19 cellular contexts compared by ENCODE assay signal in the genomic region with DNA sequence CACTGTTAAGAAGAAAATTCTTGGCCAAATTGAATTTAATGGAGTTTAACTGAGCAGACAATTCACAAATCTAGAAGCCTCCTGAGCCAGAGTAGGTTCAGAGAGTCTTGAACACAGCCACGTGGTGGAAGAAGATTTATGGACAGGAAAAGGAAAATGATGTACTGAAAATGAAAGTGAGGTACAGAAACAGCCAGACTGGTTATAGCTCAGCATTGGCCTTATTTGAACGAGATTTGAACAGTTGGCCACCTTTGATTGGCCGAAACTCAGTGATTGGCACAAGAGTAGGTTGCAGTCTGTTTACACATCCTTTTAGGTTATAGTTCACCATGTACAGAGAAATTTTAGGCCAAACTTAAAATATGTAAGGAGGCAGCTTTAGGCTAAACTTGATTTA. TPM values are rescaled to one million over a fixed set of nuclear protein-coding genes. Genes with fewer than 3 reads are reported as not detected.
DNase-seq lines count a peak whose midpoint lies in the region; ATAC-seq, FAIRE-seq and TF ChIP-seq lines count a peak whose summit lies in the region.
"Had no signal": no experiment of that assay in that cellular context is flagged by ENCODE, and none has a peak within 500 bp of the region (broad histone marks: within the 10 kb centered on the region; RNA-seq: fewer than 3 reads in every experiment).

No MANE protein-coding gene starts in this region.

- no peaks in the 10 kb centered on the region for H3K9me2 ChIP-seq in PC-3 (replicated peaks; ENCODE audit: low read length)

- peak; percentile 52 for DNase-seq in activated CD4-positive, alpha-beta T cell treated with anti-CD3 and anti-CD28 coated beads for 36 hours
- no peak for DNase-seq in activated CD4-positive, alpha-beta T cell treated with anti-CD3 and anti-CD28 coated beads, Interleukin-2, amount 50 U/mL, for 4 hours
- DNase-seq in GM18507 (ENCODE audit: extremely low spot score, insufficient read length, low read depth) (no peak), islet precursor cell (peak; percentile 7), PC-3 (no peak), cerebellar nuclear complex (lab: John Stamatoyannopoulos, UW) (no peak), RPMI8226 (no peak)
- DNase-seq in activated CD4-positive, alpha-beta memory T cell treated with anti-CD3 and anti-CD28 coated beads for 36 hours, result peak; percentile 62
- DNase-seq: activated effector memory CD4-positive, alpha-beta T cell treated with Interleukin-2 at 50 U/mL for 16 hours; body of pancreas; dermis blood vessel endothelial cell; glutamatergic neuron; NCI-H2107; right lobe of liver; SW 1271 had no signal

- no peak overlapping the region for H3K4me2 ChIP-seq in PC-3 (ENCODE audit: low read length)

- H3K9me3 ChIP-seq in PC-3 (ENCODE audit: low read length), result no peaks in the 10 kb centered on the region
- H3K9me3 ChIP-seq: body of pancreas, right lobe of liver had no signal

- peaks cover 94% of the 10 kb centered on the region for H3K36me3 Mint-ChIP-seq in activated CD4-positive, alpha-beta T cell treated with anti-CD3 and anti-CD28 coated beads for 36 hours (ENCODE audit: low read depth)
- peaks cover 87% of the 10 kb centered on the region for H3K36me3 Mint-ChIP-seq in activated CD4-positive, alpha-beta memory T cell treated with anti-CD3 and anti-CD28 coated beads for 36 hours

- H3K9ac ChIP-seq in PC-3 (ENCODE audit: low read length), result no peak overlapping the region

- BruUV-seq in PC-3 (replicated peaks; lab: Mats Ljungman, UMichigan), result no TSS peak

- ATAC-seq in activated CD4-positive, alpha-beta T cell treated with anti-CD3 and anti-CD28 coated beads for 36 hours, result peak; percentile 72
- no peak for ATAC-seq in PC-3
- ATAC-seq: body of pancreas, esophagus mucosa, HepG2, right lobe of liver had no signal

- H3F3A ChIP-seq in PC-3 (ENCODE audit: low read length, unreplicated experiment), result no peaks in the 10 kb centered on the region

- H4K20me1 ChIP-seq in PC-3 (ENCODE audit: low read length), result no peaks in the 10 kb centered on the region

- H3K27ac ChIP-seq in PC-3 (ENCODE audit: low read length), result no peak overlapping the region
- H3K27ac ChIP-seq: body of pancreas, right lobe of liver had no signal

- FAIRE-seq in GM18507 (lab: Jason Lieb, UNC), result peak; percentile 84
- FAIRE-seq: HepG2, keratinocyte had no signal

- no peaks in the 10 kb centered on the region; the same call in 1 of the 2 replicates for H3K36me3 ChIP-seq in PC-3 (ENCODE audit: low read depth, low read length)
- H3K36me3 ChIP-seq: HAP-1, right lobe of liver had no signal

- H3K27me3 ChIP-seq in PC-3 (ENCODE audit: low read length), result no peaks in the 10 kb centered on the region
- H3K27me3 ChIP-seq: body of pancreas, right lobe of liver had no signal

- peaks cover 7% of the 10 kb centered on the region; the same call in 1 of the 2 replicates for H3K4me1 ChIP-seq in PC-3 (ENCODE audit: insufficient read depth, low read length)
- H3K4me1 ChIP-seq: body of pancreas, HAP-1 had no signal

- POLR2A ChIA-PET in activated CD4-positive, alpha-beta T cell treated with anti-CD3 and anti-CD28 coated beads for 36 hours (lab: Charles Lee), result interaction anchor here (2.7 kb wide), 1 partner anchor 10 kb away, joined by 16 read pairs; a partner anchor contains a TSS
- POLR2A ChIA-PET in activated CD4-positive, alpha-beta memory T cell treated with anti-CD3 and anti-CD28 coated beads for 36 hours (lab: Charles Lee), result interaction anchor here (1.4 to 4.8 kb wide), 2 partner anchors 10 to 81 kb away, joined by 5 to 43 read pairs; a partner anchor contains a TSS
- POLR2A ChIA-PET in PC-3 (lab: Charles Lee; ENCODE audit: unreplicated experiment), result no interaction called here

- peak overlapping the region; percentile 84 for H3K27ac Mint-ChIP-seq in activated CD4-positive, alpha-beta T cell treated with anti-CD3 and anti-CD28 coated beads for 36 hours
- peak overlapping the region; percentile 84 for H3K27ac Mint-ChIP-seq in activated CD4-positive, alpha-beta memory T cell treated with anti-CD3 and anti-CD28 coated beads for 36 hours

- no peaks in the 10 kb centered on the region for H3K27me3 Mint-ChIP-seq in activated CD4-positive, alpha-beta T cell treated with anti-CD3 and anti-CD28 coated beads for 36 hours
- H3K27me3 Mint-ChIP-seq in activated CD4-positive, alpha-beta memory T cell treated with anti-CD3 and anti-CD28 coated beads for 36 hours, result no peaks in the 10 kb centered on the region

- no peak overlapping the region for H3K4me3 Mint-ChIP-seq in activated CD4-positive, alpha-beta T cell treated with anti-CD3 and anti-CD28 coated beads for 36 hours
- no peak overlapping the region for H3K4me3 Mint-ChIP-seq in activated CD4-positive, alpha-beta memory T cell treated with anti-CD3 and anti-CD28 coated beads for 36 hours

- peaks cover 61% of the 10 kb centered on the region for H3K4me1 Mint-ChIP-seq in activated CD4-positive, alpha-beta T cell treated with anti-CD3 and anti-CD28 coated beads for 36 hours
- peaks cover 60% of the 10 kb centered on the region for H3K4me1 Mint-ChIP-seq in activated CD4-positive, alpha-beta memory T cell treated with anti-CD3 and anti-CD28 coated beads for 36 hours (ENCODE audit: low read depth)

- no peaks in the 10 kb centered on the region for H3K79me2 ChIP-seq in PC-3 (ENCODE audit: low read length)

- CTCF ChIA-PET in activated CD4-positive, alpha-beta T cell treated with anti-CD3 and anti-CD28 coated beads for 36 hours (lab: Charles Lee), result interaction anchor here (0.5 to 7.1 kb wide), 8 partner anchors 9 to 196 kb away, joined by 3 to 106 read pairs (median 4); a partner anchor contains a TSS
- CTCF ChIA-PET in activated CD4-positive, alpha-beta memory T cell treated with anti-CD3 and anti-CD28 coated beads for 36 hours (lab: Charles Lee), result interaction anchor here (0.8 to 7.9 kb wide), 5 partner anchors 9 to 165 kb away, joined by 3 to 162 read pairs (median 5); a partner anchor contains a TSS
- CTCF ChIA-PET in PC-3 (lab: Charles Lee), result interaction anchor here (0.5 kb wide), 1 partner anchor 44 kb away, joined by 3 read pairs; no protein-coding TSS in a partner anchor

- H2AFZ ChIP-seq in PC-3 (ENCODE audit: low read length), result no peak overlapping the region

- TF ChIP-seq CTCF in PC-3 (conservative IDR thresholded peaks at IDR 0.05; ENCODE audit: low read depth, low read length), result no peak

- H3K4me3 ChIP-seq in PC-3 (ENCODE audit: low read length), result no peak overlapping the region
- H3K4me3 ChIP-seq: body of pancreas, HAP-1, right lobe of liver had no signal

- H3K9me3 Mint-ChIP-seq in activated CD4-positive, alpha-beta T cell treated with anti-CD3 and anti-CD28 coated beads for 36 hours (ENCODE audit: low read depth), result peaks cover 20% of the 10 kb centered on the region
- peaks cover 21% of the 10 kb centered on the region for H3K9me3 Mint-ChIP-seq in activated CD4-positive, alpha-beta memory T cell treated with anti-CD3 and anti-CD28 coated beads for 36 hours

- intact Hi-C loops in activated CD4-positive, alpha-beta T cell treated with anti-CD3 and anti-CD28 coated beads for 36 hours (cut with DNase I, micrococcal nuclease), result no loop called here
- intact Hi-C loops in activated CD4-positive, alpha-beta memory T cell treated with anti-CD3 and anti-CD28 coated beads for 36 hours (cut with micrococcal nuclease), result loop anchor here (1.0 kb wide), 1 partner anchor 10 kb away; a partner anchor contains a TSS
- intact Hi-C loops in PC-3 (cut with micrococcal nuclease), result no loop called here

RNA-seq across cellular contexts. Expression of a gene that starts 9.9 kb away (rescaled TPM):
- 100 to 1,000 TPM; 148 to 278 TPM for total RNA-seq in activated CD4-positive, alpha-beta T cell treated with anti-CD3 and anti-CD28 coated beads for 36 hours
- total RNA-seq in activated CD4-positive, alpha-beta memory T cell treated with anti-CD3 and anti-CD28 coated beads for 36 hours, result 100 to 1,000 TPM; 140 to 148 TPM
- 5.8 and 10.5 TPM in 2 replicates for total RNA-seq in PC-3 (2014; rRNA removed)

RNA-seq across cellular contexts. Expression of a gene that starts 50.0 kb away (rescaled TPM):
- total RNA-seq in activated CD4-positive, alpha-beta T cell treated with anti-CD3 and anti-CD28 coated beads for 36 hours, result 10 to 100 TPM; 32.1 to 35.3 TPM
- total RNA-seq in activated CD4-positive, alpha-beta memory T cell treated with anti-CD3 and anti-CD28 coated beads for 36 hours, result 10 to 100 TPM; 34.6 to 37.1 TPM
- 25.5 and 28.8 TPM in 2 replicates for total RNA-seq in PC-3 (2014; rRNA removed)

Comparison
In these comparisons a context has a peak if more than half of its experiments do, and no peak if none do; other contexts are left out.
1. DNase-seq: peak in activated CD4-positive, alpha-beta T cell treated with anti-CD3 and anti-CD28 coated beads for 36 hours (single experiment), activated CD4-positive, alpha-beta memory T cell treated with anti-CD3 and anti-CD28 coated beads for 36 hours (single experiment) and islet precursor cell (single experiment); none in activated CD4-positive, alpha-beta T cell treated with anti-CD3 and anti-CD28 coated beads, Interleukin-2, amount 50 U/mL, for 4 hours (0 of 2), GM18507 (single experiment), PC-3 (single experiment), cerebellar nuclear complex (0 of 2) and RPMI8226 (single experiment).
2. RNA of a gene that starts 9.9 kb away (total RNA-seq): 148 to 278 TPM in activated CD4-positive, alpha-beta T cell treated with anti-CD3 and anti-CD28 coated beads for 36 hours and 140 to 148 TPM in activated CD4-positive, alpha-beta memory T cell treated with anti-CD3 and anti-CD28 coated beads for 36 hours; 5.8 to 10.5 TPM in PC-3; every median in the first group is over 10 times any median in the second.